ENCODE assay signal across 8 cellular contexts in the genomic region with DNA sequence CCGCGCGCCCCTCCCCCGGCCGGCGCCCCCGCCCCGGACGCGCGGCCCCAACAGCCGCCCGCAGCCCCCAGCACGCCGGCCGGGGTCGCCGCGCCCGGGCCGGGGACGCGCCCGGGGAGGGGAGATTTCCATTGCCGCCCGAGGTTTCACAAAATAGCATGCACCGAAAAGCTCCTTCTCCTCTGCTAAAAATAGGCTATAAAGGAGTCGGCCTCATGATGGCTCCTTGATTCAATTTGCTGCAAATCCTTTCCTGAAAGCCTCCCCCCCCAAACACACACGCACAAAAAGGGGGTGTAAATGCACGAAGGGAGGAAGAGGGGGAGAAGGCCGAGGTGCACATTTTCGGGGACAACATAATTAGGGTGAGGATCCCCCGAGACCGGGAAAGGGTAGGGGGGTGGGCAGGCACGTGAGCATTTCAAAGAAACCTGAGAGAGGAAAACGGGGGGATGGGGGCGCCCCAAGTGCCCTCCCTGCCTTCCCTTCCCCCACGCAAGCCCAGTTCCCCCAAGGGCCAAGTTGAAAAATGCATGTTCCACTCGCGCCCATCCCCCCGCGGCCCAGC. TPM values are rescaled to one million over a fixed set of nuclear protein-coding genes. Genes with fewer than 3 reads are reported as not detected.
A peak's percentile ranks its signal among the peaks of the same experiment; 100 is the strongest.
DNase-seq lines count a peak whose midpoint lies in the region; ATAC-seq, FAIRE-seq and TF ChIP-seq lines count a peak whose summit lies in the region.

No MANE protein-coding gene starts in this region.

- POLR2A ChIA-PET in activated CD4-positive, alpha-beta T cell treated with anti-CD3 and anti-CD28 coated beads, Interleukin-2, amount 10 ng/mL, durations not matched to agents 7 days and 5 days (lab: Charles Lee), result interaction anchor here (0.5 to 1.1 kb wide), 2 partner anchors 52 to 163 kb away, joined by 5 to 13 read pairs; no protein-coding TSS in a partner anchor
- POLR2A ChIA-PET in H1 (lab: Charles Lee; ENCODE audit: partially characterized antibody), result interaction anchor here (0.6 to 4.3 kb wide), 13 partner anchors 12 to 197 kb away, joined by 3 to 82 read pairs (median 3); no protein-coding TSS in a partner anchor

- peak overlapping the region; percentile 97 for H3K4me3 ChIP-seq in KMS-11 (IDR thresholded peaks at IDR 0.05; ENCODE audit: insufficient read depth, low read depth, low read length)
- peak overlapping the region; percentile 94 to 100 (median 98) for H3K4me3 ChIP-seq in H1 (ENCODE audit: extremely low read depth in 1 of 4, insufficient read depth in 2 of 4, low read depth in 3 of 4, low read length in 4 of 4)
- peak overlapping the region; percentile 75 to 98 (median 92) for H3K4me3 ChIP-seq in stomach

- peak overlapping the region; percentile 95 for H4K8ac ChIP-seq in H1 (ENCODE audit: extremely low read depth, insufficient read depth, low read length)

- H4K20me1 ChIP-seq in KMS-11 (ENCODE audit: insufficient read depth) (peaks cover 10% of the 10 kb centered on the region), H1 (replicated peaks in 1 of 2; ENCODE audit: control insufficient read depth in 1 of 2, insufficient read depth in 2 of 2, low read length in 2 of 2) (peaks cover 0 to 4% of the 10 kb centered on the region in 2 experiments)

- H2BK20ac ChIP-seq in H1 (ENCODE audit: low read length), result no peak overlapping the region

- FAIRE-seq in H1 (lab: Jason Lieb, UNC), result no peak

- H3K4me1 Mint-ChIP-seq in activated CD4-positive, alpha-beta T cell treated with anti-CD3 and anti-CD28 coated beads, Interleukin-2, amount 10 ng/mL, durations not matched to agents 7 days and 5 days, result peaks cover 64% of the 10 kb centered on the region
- H3K4me1 Mint-ChIP-seq in mesothelial cell of epicardium, result peaks cover 45% of the 10 kb centered on the region

- H3K79me1 ChIP-seq in H1 (ENCODE audit: low read depth, low read length), result no peaks in the 10 kb centered on the region

- intact Hi-C loops in stomach (cut with DNase I; ENCODE audit: low total_unique reads), result no loop called here

- CTCF ChIA-PET in activated CD4-positive, alpha-beta T cell treated with anti-CD3 and anti-CD28 coated beads, Interleukin-2, amount 10 ng/mL, durations not matched to agents 7 days and 5 days (lab: Charles Lee), result interaction anchor here (0.6 to 1.1 kb wide), 5 partner anchors 22 to 208 kb away, joined by 3 read pairs; no protein-coding TSS in a partner anchor
- CTCF ChIA-PET in H1 (lab: Charles Lee; ENCODE audit: partially characterized antibody), result no interaction called here

- peaks cover 6% of the 10 kb centered on the region for H3K9me3 Mint-ChIP-seq in activated CD4-positive, alpha-beta T cell treated with anti-CD3 and anti-CD28 coated beads, Interleukin-2, amount 10 ng/mL, durations not matched to agents 7 days and 5 days
- no peaks in the 10 kb centered on the region for H3K9me3 Mint-ChIP-seq in mesothelial cell of epicardium

- peak overlapping the region; percentile 34 for H2BK120ac ChIP-seq in H1 (replicated peaks; ENCODE audit: low read depth, low read length)

- no peak for TF ChIP-seq EP300 in H1 (IDR thresholded peaks at IDR 0.05; ENCODE audit: borderline replicate concordance in 1 of 2, low read depth in 2 of 2, low read length in 2 of 2)
- TF ChIP-seq EP300 in stomach (IDR thresholded peaks at IDR 0.05), result no peak

- 1% methylated on average over 11 of the region's 42 CpGs; no CpG with 5 or more reads in 1 of the 2 experiments for WGBS in H1 (ENCODE audit: extremely low coverage in 1 of 2, insufficient coverage in 1 of 2, insufficient read length in 1 of 2, insufficient replicate concordance in 2 of 2, low coverage in 1 of 2, low lambda C conversion rate in 2 of 2, missing lambda C conversion rate in 1 of 2), 2 experiments
- 0 to 1% (median 0%) methylated on average over 25 to 42 of the region's 42 CpGs for WGBS in stomach, 5 donors

- peak overlapping the region; percentile 99 for H3K4me3 Mint-ChIP-seq in activated CD4-positive, alpha-beta T cell treated with anti-CD3 and anti-CD28 coated beads, Interleukin-2, amount 10 ng/mL, durations not matched to agents 7 days and 5 days
- H3K4me3 Mint-ChIP-seq in mesothelial cell of epicardium, result peak overlapping the region; percentile 98

- H3K4ac ChIP-seq in H1 (replicated peaks; ENCODE audit: insufficient read length, low read depth, low read length), result peak overlapping the region; percentile 55

- H2BK5ac ChIP-seq in H1 (ENCODE audit: low read depth, low read length), result peak overlapping the region; percentile 98

- DNase-seq in NCI-H146 (lab: John Stamatoyannopoulos, UW) (peak; percentile 73), NCI-H146 treated with DMSO at 0.1 percent for 48 hours (lab: John Stamatoyannopoulos, UW; ENCODE audit: unreplicated experiment) (no peak), H1 (ENCODE audit: low read depth in 1 of 2, low spot score in 2 of 2) (peak in 1 of 2 experiments; percentile 55), mesothelial cell of epicardium (ENCODE audit: low spot score in 2 of 2, unreplicated experiment in 2 of 2) (peak; percentile 22 to 51), stomach (peak; percentile 35)
- peak; percentile 60 for DNase-seq in activated CD4-positive, alpha-beta T cell treated with anti-CD3 and anti-CD28 coated beads, Interleukin-2, amount 10 ng/mL, durations not matched to agents 7 days and 5 days

- peak overlapping the region; percentile 96 for H3K18ac ChIP-seq in H1 (ENCODE audit: extremely low read depth, low read length)

- no peak overlapping the region for H3K23ac ChIP-seq in H1 (ENCODE audit: insufficient read length)

- H3K27ac Mint-ChIP-seq in activated CD4-positive, alpha-beta T cell treated with anti-CD3 and anti-CD28 coated beads, Interleukin-2, amount 10 ng/mL, durations not matched to agents 7 days and 5 days, result peak overlapping the region; percentile 100
- peak overlapping the region; percentile 99 for H3K27ac Mint-ChIP-seq in mesothelial cell of epicardium

- peak overlapping the region; percentile 83; the same call in 1 of the 2 replicates for H2AK5ac ChIP-seq in H1 (ENCODE audit: low read depth, low read length)

- peak overlapping the region; percentile 95 for H4K91ac ChIP-seq in H1 (replicated peaks; ENCODE audit: insufficient read length, low read length)

- no peaks in the 10 kb centered on the region for H3K27me3 Mint-ChIP-seq in activated CD4-positive, alpha-beta T cell treated with anti-CD3 and anti-CD28 coated beads, Interleukin-2, amount 10 ng/mL, durations not matched to agents 7 days and 5 days
- H3K27me3 Mint-ChIP-seq in mesothelial cell of epicardium (ENCODE audit: low read depth), result no peaks in the 10 kb centered on the region

- H3K36me3 ChIP-seq in KMS-11 (ENCODE audit: insufficient read depth) (no peaks in the 10 kb centered on the region), H1 (ENCODE audit: control insufficient read depth in 2 of 4, insufficient read depth in 4 of 4, low read length in 3 of 4) (peaks cover 0 to 3% (median 0%) of the 10 kb centered on the region in 4 experiments; a peak in 1 of 8 replicates), stomach (no peaks in the 10 kb centered on the region)

- TF ChIP-seq POLR2A in H1 (IDR thresholded peaks at IDR 0.05; ENCODE audit: control extremely low read depth in 1 of 2, low read depth in 2 of 2, low read length in 2 of 2) (no peak; a peak in 2 of 3 replicates), stomach (IDR thresholded peaks at IDR 0.05) (no peak)

- no peak overlapping the region for H2BK15ac ChIP-seq in H1 (ENCODE audit: low read length)

- H3K14ac ChIP-seq in H1 (ENCODE audit: insufficient read length), result peak overlapping the region; percentile 78

- peak overlapping the region; percentile 97 for H4K5ac ChIP-seq in H1 (ENCODE audit: insufficient read length, low read depth, low read length)

- no peak for TF ChIP-seq RAD21 in H1 (IDR thresholded peaks at IDR 0.05 in 1 of 2, conservative IDR thresholded peaks at IDR 0.05 in 1 of 2; ENCODE audit: low read depth in 2 of 2, low read length in 2 of 2)

- TF ChIP-seq CTCF in KMS-11 (conservative IDR thresholded peaks at IDR 0.05; ENCODE audit: low read depth, low read length) (no peak), H1 (IDR thresholded peaks at IDR 0.05; ENCODE audit: control extremely low read depth in 1 of 3, insufficient read depth in 1 of 3, low read depth in 1 of 3, low read length in 3 of 3) (no peak), mesothelial cell of epicardium (IDR thresholded peaks at IDR 0.05; ENCODE audit: unreplicated experiment) (no peak), stomach (IDR thresholded peaks at IDR 0.05) (no peak)

- H3K4me1 ChIP-seq in KMS-11 (ENCODE audit: low read depth, poor library complexity, severe bottlenecking) (peaks cover 54% of the 10 kb centered on the region), H1 (replicated peaks in 1 of 4; ENCODE audit: control insufficient read depth in 3 of 4, insufficient read depth in 4 of 4, low read length in 3 of 4) (peaks cover 5 to 30% (median 15%) of the 10 kb centered on the region in 4 experiments; a peak in 5 of 7 replicates), stomach (peaks cover 13 to 64% (median 40%) of the 10 kb centered on the region in 4 donors)

- H2AFZ ChIP-seq in KMS-11 (ENCODE audit: low read depth) (no peak overlapping the region), H1 (ENCODE audit: low read length) (no peak overlapping the region)

- H2BK12ac ChIP-seq in H1 (ENCODE audit: low read depth, low read length), result peak overlapping the region; percentile 93; the same call in 1 of the 2 replicates

- H3K9ac ChIP-seq in KMS-11 (peak overlapping the region; percentile 99), H1 (replicated peaks in 1 of 4; ENCODE audit: extremely low read depth in 1 of 4, low read depth in 3 of 4, low read length in 3 of 4) (peak overlapping the region; percentile 76 to 99 (median 98))

- H3K56ac ChIP-seq in H1 (replicated peaks; ENCODE audit: insufficient read length, low read depth, low read length), result peak overlapping the region; percentile 85

- H3K27me3 ChIP-seq in KMS-11 (ENCODE audit: insufficient read depth, low read depth) (no peaks in the 10 kb centered on the region), H1 (replicated peaks in 1 of 4; ENCODE audit: control insufficient read depth in 3 of 4, extremely low read depth in 1 of 4, insufficient read depth in 3 of 4, low read length in 3 of 4) (no peaks in the 10 kb centered on the region), stomach (no peaks in the 10 kb centered on the region)

- ATAC-seq in HG02970 (IDR thresholded peaks at IDR 0.05; ENCODE audit: low FRiP score, unreplicated experiment), result no peak

- peaks cover 2% of the 10 kb centered on the region for H3K23me2 ChIP-seq in H1 (ENCODE audit: low read depth, low read length)

- H3K4me2 ChIP-seq in KMS-11 (peak overlapping the region; percentile 58), H1 (ENCODE audit: insufficient read depth in 1 of 2, low read depth in 2 of 2, low read length in 2 of 2) (peak overlapping the region; percentile 73 to 75)

- peaks cover 32% of the 10 kb centered on the region for H3K36me3 Mint-ChIP-seq in activated CD4-positive, alpha-beta T cell treated with anti-CD3 and anti-CD28 coated beads, Interleukin-2, amount 10 ng/mL, durations not matched to agents 7 days and 5 days (ENCODE audit: low read depth)
- H3K36me3 Mint-ChIP-seq in mesothelial cell of epicardium, result peaks cover 3% of the 10 kb centered on the region

- H3K27ac ChIP-seq in KMS-11, result peak overlapping the region; percentile 99
- H3K27ac ChIP-seq in H1 (ENCODE audit: low read depth, low read length), result peak overlapping the region; percentile 97
- H3K27ac ChIP-seq in stomach, result peak overlapping the region; percentile 98 to 100 (median 99)

- H3K9me3 ChIP-seq in H1 (ENCODE audit: insufficient read depth in 2 of 2, low read depth in 1 of 2, low read length in 1 of 2) (no peaks in the 10 kb centered on the region), stomach (no peaks in the 10 kb centered on the region)

- H3K79me2 ChIP-seq in KMS-11 (ENCODE audit: insufficient read depth, low read depth) (peaks cover 63% of the 10 kb centered on the region), H1 (ENCODE audit: control insufficient read depth in 1 of 2, insufficient read depth in 2 of 2, low read length in 2 of 2) (peaks cover 43 to 50% of the 10 kb centered on the region in 2 experiments)

RNA-seq across cellular contexts. Expression of a gene that starts 0.7 kb away (rescaled TPM):
- total RNA-seq in activated CD4-positive, alpha-beta T cell treated with anti-CD3 and anti-CD28 coated beads, Interleukin-2, amount 10 ng/mL, durations not matched to agents 7 days and 5 days, result 100 to 1,000 TPM; 167 to 169 TPM
- total RNA-seq in H1 (2021; fragmentation: NEBNext Ultra II Directional; extraction: Animal tissue kit (Norgen Biotek cat#: 25700)), result 138 and 147 TPM in 2 replicates
- polyA plus RNA-seq in H1 (2011; rRNA removed) (20.9 and 28.1 TPM in 2 replicates), stomach (10 to 100 TPM; 17.9 to 22.3 (median 20.2) TPM)
- 36.0 TPM for polyA plus RNA-seq in H1 (2011; cell fraction: cytosol; rRNA removed)
- 91.0 TPM for polyA plus RNA-seq in H1 (2011; cell fraction: nucleus; rRNA removed)
- 51.1 to 72.3 TPM (median 62.1 TPM) in 4 replicates for polyA plus RNA-seq in H1 (2012, experiment 1 of 2)
- polyA plus RNA-seq in H1 (2012, experiment 2 of 2), result 2.8 TPM
- polyA plus RNA-seq in H1 (2013, experiment 1 of 2), result 43.4 TPM
- polyA plus RNA-seq in H1 (2013, experiment 2 of 2), result 41.3 TPM
- polyA minus RNA-seq in H1 (2011; rRNA and poly(A)+ RNA removed), result 312 and 364 TPM in 2 replicates
- polyA minus RNA-seq in H1 (2011; cell fraction: cytosol; rRNA and poly(A)+ RNA removed), result 159 TPM
- 354 TPM for polyA minus RNA-seq in H1 (2011; cell fraction: nucleus; rRNA and poly(A)+ RNA removed)
- total RNA-seq in mesothelial cell of epicardium (226 to 243 TPM (median 239 TPM) in 3 replicates), stomach (100 to 1,000 TPM in 1 of 5 donors, 10 to 100 TPM in 4; 11.6 to 217 (median 66.5) TPM)
